8 cellular contexts compared by ENCODE assay signal in the genomic region with DNA sequence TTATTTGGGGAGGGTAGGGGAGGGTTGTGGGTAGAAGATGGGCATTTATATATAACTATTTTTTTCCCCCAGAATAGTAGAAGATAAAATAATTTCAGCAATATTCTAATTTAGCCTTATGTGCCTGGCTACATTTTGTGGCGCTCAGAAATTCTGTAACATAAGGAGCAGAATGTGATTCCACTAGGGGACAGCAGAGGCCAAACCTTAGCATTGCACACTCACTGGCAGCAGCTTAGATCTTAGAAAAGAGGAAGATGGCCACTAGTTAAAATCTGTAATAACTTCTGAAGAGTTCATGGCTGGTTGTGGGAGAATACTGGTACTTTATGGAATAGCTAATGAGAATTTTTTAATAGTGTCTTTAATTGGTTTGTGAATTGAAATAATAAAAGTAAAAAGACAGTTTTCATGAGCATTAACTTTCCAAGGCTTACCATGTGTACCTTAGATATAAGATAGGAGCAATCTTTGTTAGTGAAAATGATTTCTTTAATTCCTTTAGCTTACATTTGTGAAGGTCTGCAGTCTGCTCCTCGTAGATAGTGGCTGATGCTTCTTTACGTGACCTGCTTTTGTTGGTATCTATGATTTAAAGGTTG. TPM values are rescaled to one million over a fixed set of nuclear protein-coding genes. Genes with fewer than 3 reads are reported as not detected.
DNase-seq lines count a peak whose midpoint lies in the region; ATAC-seq, FAIRE-seq and TF ChIP-seq lines count a peak whose summit lies in the region.

No MANE protein-coding gene starts in this region.

- H3K27me3 ChIP-seq in body of pancreas: no peaks in the 10 kb centered on the region

- no peak for TF ChIP-seq POLR2A in H54 (IDR thresholded peaks at IDR 0.05; ENCODE audit: low read depth, low read length)
- TF ChIP-seq POLR2A in body of pancreas (IDR thresholded peaks at IDR 0.05): no peak

- ATAC-seq in body of pancreas: peak; percentile 53

- 55 to 59% methylated on average over 3 of the region's 3 CpGs for WGBS in body of pancreas, 2 donors

- no peak overlapping the region for H3K27ac ChIP-seq in body of pancreas

- H3K4me1 ChIP-seq in body of pancreas: no peaks in the 10 kb centered on the region

- FAIRE-seq in H54 (lab: Jason Lieb, UNC): peak; percentile 6

- intact Hi-C loops in body of pancreas (cut with DNase I): no loop called here

- DNase-seq in activated gamma-delta T cell treated with Interleukin-2 at 50 U/mL for 16 hours (peak; percentile 19), activated gamma-delta T cell (lab: John Stamatoyannopoulos, UW) (no peak), H54 (ENCODE audit: insufficient read length, low spot score) (peak; percentile 5), LHCN-M2 (ENCODE audit: low read depth) (peak; percentile 71), RPMI7951 (ENCODE audit: low read depth) (peak; percentile 59), body of pancreas (peak; percentile 50 to 67 (median 54)), iPS-NIHi7 (ENCODE audit: extremely low spot score) (peak; percentile 64)
- DNase-seq in stimulated activated CD4-positive, alpha-beta T cell treated with anti-CD3 and anti-CD28 coated beads, Interleukin-15, amount 100 ng/mL, for 24 hours: peak; percentile 36

- no peaks in the 10 kb centered on the region for H3K9me3 ChIP-seq in body of pancreas

- TF ChIP-seq CTCF in body of pancreas (IDR thresholded peaks at IDR 0.05): peak; percentile 33 to 89 (median 86)

- no peak overlapping the region for H3K4me3 ChIP-seq in body of pancreas

- peaks cover 0 to 3% of the 10 kb centered on the region in 2 donors for H3K36me3 ChIP-seq in body of pancreas (replicated peaks in 1 of 2; ENCODE audit: insufficient read depth in 1 of 2, low read depth in 2 of 2)

RNA-seq across cellular contexts. Expression of a gene that starts 33.1 kb away (rescaled TPM):
- total RNA-seq in LHCN-M2 (2014; rRNA removed) (27.8 and 28.5 TPM in 2 replicates), body of pancreas (10 to 100 TPM; 11.7 to 18.5 TPM)
- 10.5 TPM for polyA plus RNA-seq in LHCN-M2 (2012)
- 25.1 and 26.8 TPM in 2 replicates for total RNA-seq in RPMI7951 (2014; rRNA removed; shearing (Covaris generic))
